9 cellular contexts compared by ENCODE assay signal in the genomic region with DNA sequence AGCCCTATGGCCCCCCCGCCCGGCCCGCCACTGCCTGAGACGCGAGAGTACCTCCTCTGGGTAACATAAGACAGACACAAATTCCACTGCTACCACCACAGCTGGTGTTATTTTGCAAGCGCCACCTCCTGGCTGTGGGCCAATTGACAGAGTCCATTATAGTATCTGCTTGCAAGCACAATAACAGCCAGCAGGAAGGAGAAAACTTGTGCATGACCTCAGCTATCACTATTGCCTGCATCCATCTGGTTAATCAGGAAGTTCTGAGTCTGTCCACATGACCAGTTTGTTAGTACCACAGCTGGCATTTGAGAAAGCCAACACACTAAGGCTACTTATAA. TPM values are rescaled to one million over a fixed set of nuclear protein-coding genes. Genes with fewer than 3 reads are reported as not detected.
DNase-seq lines count a peak whose midpoint lies in the region; ATAC-seq and TF ChIP-seq lines count a peak whose summit lies in the region.
"Had no signal": no experiment of that assay in that cellular context is flagged by ENCODE, and none has a peak within 500 bp of the region (broad histone marks: within the 10 kb centered on the region; RNA-seq: fewer than 3 reads in every experiment).

No MANE protein-coding gene starts in this region.

- H3K36me3 Mint-ChIP-seq in activated naive CD8-positive, alpha-beta T cell treated with anti-CD3 and anti-CD28 coated beads, Interleukin-2, amount 50 U/mL, for 24 hours (ENCODE audit: low read depth) = no peaks in the 10 kb centered on the region
- H3K36me3 Mint-ChIP-seq in activated naive CD8-positive, alpha-beta T cell treated with anti-CD3 and anti-CD28 coated beads for 36 hours = no peaks in the 10 kb centered on the region

- no peak overlapping the region for H2AFZ ChIP-seq in osteoblast (ENCODE audit: low read length)

- no peaks in the 10 kb centered on the region for H3K27me3 ChIP-seq in osteoblast (ENCODE audit: insufficient read depth, low read length)

- no peaks in the 10 kb centered on the region for H3K36me3 ChIP-seq in osteoblast (ENCODE audit: insufficient read depth, low read length)

- H4K20me1 ChIP-seq in osteoblast (ENCODE audit: insufficient read depth, low read length) = no peaks in the 10 kb centered on the region

- H3K27ac ChIP-seq in osteoblast (ENCODE audit: low read depth, low read length) = no peak overlapping the region

- H3K4me3 ChIP-seq in osteoblast (ENCODE audit: insufficient read depth, low read length) = no peak overlapping the region

- no peaks in the 10 kb centered on the region for H3K4me1 ChIP-seq in osteoblast (ENCODE audit: insufficient read depth, low read length)

- no peaks in the 10 kb centered on the region for H3K9me3 ChIP-seq in osteoblast (ENCODE audit: low read depth, low read length)

- DNase-seq in activated naive CD8-positive, alpha-beta T cell treated with anti-CD3 and anti-CD28 coated beads, Interleukin-2, amount 50 U/mL, for 24 hours = peak; percentile 21
- no peak for DNase-seq in activated naive CD8-positive, alpha-beta T cell treated with anti-CD3 and anti-CD28 coated beads for 36 hours
- DNase-seq in NCI-H82 treated with DMSO at 0.1 percent for 48 hours (lab: John Stamatoyannopoulos, UW; ENCODE audit: unreplicated experiment) (peak; percentile 8), cerebellar cortex (ENCODE audit: low spot score) (peak; percentile 5), mucosa of gallbladder (ENCODE audit: low spot score) (peak; percentile 88), osteoblast (ENCODE audit: insufficient read length, low spot score, missing footprints) (no peak), NCI-H526 treated with DMSO at 0.1 percent for 48 hours (lab: John Stamatoyannopoulos, UW) (no peak)

- no peak overlapping the region for H3K27ac Mint-ChIP-seq in activated naive CD8-positive, alpha-beta T cell treated with anti-CD3 and anti-CD28 coated beads, Interleukin-2, amount 50 U/mL, for 24 hours
- no peak overlapping the region for H3K27ac Mint-ChIP-seq in activated naive CD8-positive, alpha-beta T cell treated with anti-CD3 and anti-CD28 coated beads for 36 hours

- H3K4me3 Mint-ChIP-seq in activated naive CD8-positive, alpha-beta T cell treated with anti-CD3 and anti-CD28 coated beads, Interleukin-2, amount 50 U/mL, for 24 hours = no peak overlapping the region
- H3K4me3 Mint-ChIP-seq in activated naive CD8-positive, alpha-beta T cell treated with anti-CD3 and anti-CD28 coated beads for 36 hours = no peak overlapping the region
- H3K4me3 Mint-ChIP-seq: neural crest cell had no signal

- H3K27me3 Mint-ChIP-seq in activated naive CD8-positive, alpha-beta T cell treated with anti-CD3 and anti-CD28 coated beads, Interleukin-2, amount 50 U/mL, for 24 hours = peaks cover 42% of the 10 kb centered on the region
- peaks cover 30% of the 10 kb centered on the region for H3K27me3 Mint-ChIP-seq in activated naive CD8-positive, alpha-beta T cell treated with anti-CD3 and anti-CD28 coated beads for 36 hours

- H3K9me3 Mint-ChIP-seq in activated naive CD8-positive, alpha-beta T cell treated with anti-CD3 and anti-CD28 coated beads, Interleukin-2, amount 50 U/mL, for 24 hours = no peaks in the 10 kb centered on the region
- H3K9me3 Mint-ChIP-seq in activated naive CD8-positive, alpha-beta T cell treated with anti-CD3 and anti-CD28 coated beads for 36 hours = no peaks in the 10 kb centered on the region

- no peak for TF ChIP-seq CTCF in osteoblast (IDR thresholded peaks at IDR 0.05; ENCODE audit: extremely low read depth, low read depth, low read length)

- no peaks in the 10 kb centered on the region for H3K79me2 ChIP-seq in osteoblast (ENCODE audit: insufficient read depth, low read length)

- no peak overlapping the region for H3K4me2 ChIP-seq in osteoblast (ENCODE audit: insufficient read depth, low read length)

- no peaks in the 10 kb centered on the region for H3K4me1 Mint-ChIP-seq in activated naive CD8-positive, alpha-beta T cell treated with anti-CD3 and anti-CD28 coated beads, Interleukin-2, amount 50 U/mL, for 24 hours
- no peaks in the 10 kb centered on the region for H3K4me1 Mint-ChIP-seq in activated naive CD8-positive, alpha-beta T cell treated with anti-CD3 and anti-CD28 coated beads for 36 hours
- H3K4me1 Mint-ChIP-seq: neural crest cell had no signal

- no peak for ATAC-seq in activated naive CD8-positive, alpha-beta T cell treated with anti-CD3 and anti-CD28 coated beads, Interleukin-2, amount 50 U/mL, for 24 hours
- no peak for ATAC-seq in GM18502 (IDR thresholded peaks at IDR 0.05; ENCODE audit: poor library complexity, unreplicated experiment)

RNA-seq across cellular contexts. Expression of a gene that starts 25.3 kb away (rescaled TPM):
- not detected for total RNA-seq in activated naive CD8-positive, alpha-beta T cell treated with anti-CD3 and anti-CD28 coated beads for 36 hours
- total RNA-seq in mucosa of gallbladder = not detected
- total RNA-seq in osteoblast = not detected in 2 replicates
- total RNA-seq: neural crest cell had no signal

RNA-seq across cellular contexts. Expression of a gene that starts 29.7 kb away (rescaled TPM):
- total RNA-seq in activated naive CD8-positive, alpha-beta T cell treated with anti-CD3 and anti-CD28 coated beads for 36 hours = not detected
- 82.9 TPM for total RNA-seq in mucosa of gallbladder
- not detected in 2 replicates for total RNA-seq in osteoblast
- total RNA-seq: neural crest cell had no signal

RNA-seq across cellular contexts. Expression of a gene that starts 35.2 kb away (rescaled TPM):
- total RNA-seq in activated naive CD8-positive, alpha-beta T cell treated with anti-CD3 and anti-CD28 coated beads for 36 hours = not detected
- total RNA-seq in mucosa of gallbladder (not detected), osteoblast (not detected in 2 replicates)
- total RNA-seq: neural crest cell had no signal

Comparison
In these comparisons a context has a peak if more than half of its experiments do, and no peak if none do; other contexts are left out.
1. DNase-seq: peak in activated naive CD8-positive, alpha-beta T cell treated with anti-CD3 and anti-CD28 coated beads, Interleukin-2, amount 50 U/mL, for 24 hours (single experiment), NCI-H82 treated with DMSO at 0.1 percent for 48 hours (single experiment), cerebellar cortex (single experiment) and mucosa of gallbladder (single experiment); none in activated naive CD8-positive, alpha-beta T cell treated with anti-CD3 and anti-CD28 coated beads for 36 hours (single experiment), osteoblast (single experiment) and NCI-H526 treated with DMSO at 0.1 percent for 48 hours (single experiment).
2. RNA of a gene that starts 29.7 kb away (total RNA-seq): 82.9 TPM in mucosa of gallbladder (single experiment); not detected in activated naive CD8-positive, alpha-beta T cell treated with anti-CD3 and anti-CD28 coated beads for 36 hours and not detected in osteoblast; every median in the first group is over 10 times any median in the second.